ENCODE assay signal across 25 cellular contexts in genomic region chr3:28844688-28845324, GRCh38.
"Had no signal": no experiment of that assay in that cellular context is flagged by ENCODE, and none has a peak within 500 bp of the region (broad histone marks: within the 10 kb centered on the region; RNA-seq: fewer than 3 reads in every experiment).

No MANE protein-coding gene starts in this region.

- H2AFZ ChIP-seq: PC-9 had no signal

- H3K4me3 ChIP-seq: cardiac muscle cell, PC-9 had no signal

- ATAC-seq: activated T-cell treated with anti-CD3 and anti-CD28 coated beads, Interleukin-2, amount 50 U/mL, for 4 hours; T-cell had no signal

- H3K9ac ChIP-seq: KMS-11 had no signal

- H3K27ac ChIP-seq: brain microvascular endothelial cell, cardiac muscle cell, KMS-11, PC-9 had no signal

- H3K4me2 ChIP-seq: KMS-11, PC-9 had no signal

- H3K27me3 ChIP-seq: brain microvascular endothelial cell, cardiac muscle cell had no signal

- H3K36me3 ChIP-seq: brain microvascular endothelial cell, cardiac muscle cell had no signal

- DNase-seq: activated CD4-positive, alpha-beta memory T cell treated with anti-CD3 and anti-CD28 coated beads for 36 hours; activated CD4-positive, alpha-beta T cell treated with anti-CD3 and anti-CD28 coated beads, Interleukin-2, amount 10 ng/mL, durations not matched to agents 7 days and 5 days; activated CD4-positive, CD25-positive, alpha-beta regulatory T cell; activated CD8-positive, alpha-beta memory T cell treated with anti-CD3 and anti-CD28 coated beads for 24 hours; activated effector memory CD4-positive, alpha-beta T cell treated with anti-CD3 and anti-CD28 coated beads, Interleukin-2, amount 50 U/mL, for 16 hours; activated naive CD4-positive, alpha-beta T cell treated with Interleukin-2 at 50 U/mL for 16 hours; activated naive CD8-positive, alpha-beta T cell treated with anti-CD3 and anti-CD28 coated beads for 36 hours; activated T-cell treated with anti-CD3 and anti-CD28 coated beads, Interleukin-2, amount 50 U/mL, for 4 hours; brain microvascular endothelial cell; MV-4-11; NCI-H1092 treated with DMSO at 0.1 percent for 48 hours; NCI-H1417 treated with DMSO at 0.1 percent for 48 hours; NCI-H1694; NCI-H2029; NCI-H2107; NCI-H2171 treated with DMSO at 0.1 percent for 48 hours; NCI-H510A treated with DMSO at 0.1 percent for 48 hours; NCI-H69; PC-9; SIG-M5; T-cell; T-helper 2 cell; T1000 had no signal
